ENCODE assay signal across 8 cellular contexts in the genomic region with DNA sequence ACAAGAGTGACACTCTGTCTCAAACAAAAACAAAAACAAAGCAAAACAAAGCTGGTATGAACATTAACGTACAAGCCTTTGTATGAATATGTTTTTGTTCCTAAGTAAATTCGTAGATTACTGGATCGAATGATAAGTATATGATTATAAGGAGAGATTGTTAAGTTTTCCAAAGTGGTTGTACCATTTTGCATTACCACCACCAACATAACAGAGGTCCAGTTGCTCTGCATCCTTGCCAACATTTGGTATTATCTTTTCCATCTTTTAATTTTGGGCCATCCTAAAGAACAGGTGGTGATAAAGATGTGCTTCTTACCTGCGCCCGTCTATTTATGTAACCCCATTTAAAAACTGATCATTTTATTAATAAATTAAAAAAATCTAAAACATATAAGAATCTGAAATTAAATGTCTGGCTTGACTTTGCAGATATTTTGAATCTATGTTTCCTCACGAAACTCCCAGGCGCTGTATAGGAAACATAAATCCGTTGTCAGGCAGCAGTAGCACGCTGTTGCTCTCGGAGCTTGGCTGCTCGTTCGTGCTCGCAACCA. TPM values are rescaled to one million over a fixed set of nuclear protein-coding genes. Genes with fewer than 3 reads are reported as not detected.
DNase-seq lines count a peak whose midpoint lies in the region; ATAC-seq and TF ChIP-seq lines count a peak whose summit lies in the region.

No MANE protein-coding gene starts in this region.

- H3K27me3 ChIP-seq in iPS DF 6.9 (ENCODE audit: control insufficient read depth, insufficient read depth, low read length) (no peaks in the 10 kb centered on the region), suprapubic skin (no peaks in the 10 kb centered on the region)

- TF ChIP-seq EP300 in suprapubic skin (IDR thresholded peaks at IDR 0.05): peak; percentile 3

- intact Hi-C loops in activated CD4-positive, alpha-beta T cell treated with anti-CD3 and anti-CD28 coated beads for 36 hours (cut with DNase I, micrococcal nuclease): loop anchor here (1.0 to 5.0 kb wide), 8 partner anchors 133 to 1960 kb away; partner anchors contain the start of genes AGTPBP1 (in 1 of the 2), GOLM1 (in 1 of the 2), HNRNPK (in 1 of the 2) and ISCA1 (in 1 of the 2)

- peaks cover 1% of the 10 kb centered on the region for H3K36me3 Mint-ChIP-seq in activated CD4-positive, alpha-beta T cell treated with anti-CD3 and anti-CD28 coated beads for 36 hours (ENCODE audit: low read depth)
- peaks cover 6% of the 10 kb centered on the region for H3K36me3 Mint-ChIP-seq in T-helper 17 cell (ENCODE audit: low read depth)

- H3K36me3 ChIP-seq in iPS DF 6.9 (ENCODE audit: control insufficient read depth, insufficient read depth, low read length) (peaks cover 6% of the 10 kb centered on the region; the same call in 1 of the 2 replicates), suprapubic skin (peaks cover 3% of the 10 kb centered on the region)

- no peaks in the 10 kb centered on the region for H3K4me1 ChIP-seq in iPS DF 6.9 (ENCODE audit: control insufficient read depth, insufficient read depth, low read length)
- peaks cover 30% of the 10 kb centered on the region for H3K4me1 ChIP-seq in suprapubic skin

- POLR2A ChIA-PET in activated CD4-positive, alpha-beta T cell treated with anti-CD3 and anti-CD28 coated beads for 36 hours (lab: Charles Lee): interaction anchor here (0.7 to 1.0 kb wide), 2 partner anchors 48 to 287 kb away, joined by 3 to 4 read pairs; no protein-coding TSS in a partner anchor

- H3K27me3 Mint-ChIP-seq in activated CD4-positive, alpha-beta T cell treated with anti-CD3 and anti-CD28 coated beads for 36 hours: no peaks in the 10 kb centered on the region
- H3K27me3 Mint-ChIP-seq in T-helper 17 cell: no peaks in the 10 kb centered on the region

- H3K4me3 Mint-ChIP-seq in activated CD4-positive, alpha-beta T cell treated with anti-CD3 and anti-CD28 coated beads for 36 hours: no peak overlapping the region
- peak overlapping the region; percentile 96 for H3K4me3 Mint-ChIP-seq in T-helper 17 cell

- no peak for TF ChIP-seq CTCF in suprapubic skin (IDR thresholded peaks at IDR 0.05)

- WGBS in iPS DF 6.9 (ENCODE audit: insufficient coverage, insufficient read length): 100% methylated on average over 2 of the region's 13 CpGs
- WGBS in suprapubic skin: 23% methylated on average over 13 of the region's 13 CpGs

- no peaks in the 10 kb centered on the region for H3K9me3 ChIP-seq in T-helper 17 cell (ENCODE audit: control insufficient read depth, low read length, poor library complexity, severe bottlenecking)
- H3K9me3 ChIP-seq in iPS DF 6.9 (ENCODE audit: control insufficient read depth, insufficient read depth, low read length): no peaks in the 10 kb centered on the region
- H3K9me3 ChIP-seq in suprapubic skin: no peaks in the 10 kb centered on the region

- H3K27ac Mint-ChIP-seq in activated CD4-positive, alpha-beta T cell treated with anti-CD3 and anti-CD28 coated beads for 36 hours: peak overlapping the region; percentile 95
- no peak overlapping the region for H3K27ac Mint-ChIP-seq in T-helper 17 cell

- ATAC-seq in activated CD4-positive, alpha-beta T cell treated with anti-CD3 and anti-CD28 coated beads for 36 hours: no peak
- no peak for ATAC-seq in T-helper 17 cell
- ATAC-seq in GM18909 (IDR thresholded peaks at IDR 0.05; ENCODE audit: poor library complexity, unreplicated experiment): no peak
- no peak for ATAC-seq in GM21390 (IDR thresholded peaks at IDR 0.05; ENCODE audit: unreplicated experiment)

- H3K27ac ChIP-seq in iPS DF 6.9 (ENCODE audit: low read length): no peak overlapping the region
- H3K27ac ChIP-seq in suprapubic skin: peak overlapping the region; percentile 93

- peaks cover 6% of the 10 kb centered on the region for H3K4me1 Mint-ChIP-seq in activated CD4-positive, alpha-beta T cell treated with anti-CD3 and anti-CD28 coated beads for 36 hours
- H3K4me1 Mint-ChIP-seq in T-helper 17 cell: peaks cover 15% of the 10 kb centered on the region

- peak overlapping the region; percentile 69; the same call in 1 of the 2 replicates for H3K4me3 ChIP-seq in iPS DF 6.9 (ENCODE audit: low read length)
- peak overlapping the region; percentile 93 for H3K4me3 ChIP-seq in suprapubic skin

- no peaks in the 10 kb centered on the region for H3K9me3 Mint-ChIP-seq in activated CD4-positive, alpha-beta T cell treated with anti-CD3 and anti-CD28 coated beads for 36 hours (ENCODE audit: low read depth)

- no peak for DNase-seq in activated CD4-positive, alpha-beta T cell treated with anti-CD3 and anti-CD28 coated beads for 36 hours
- no peak for DNase-seq in activated CD4-positive, alpha-beta T cell treated with anti-CD3 and anti-CD28 coated beads, Interleukin-2, amount 50 U/mL, for 4 hours
- DNase-seq in T-helper 17 cell: no peak
- no peak for DNase-seq in iPS DF 6.9 (ENCODE audit: low read depth, low spot score)
- no peak for DNase-seq in suprapubic skin (ENCODE audit: low spot score in 2 of 2)
- no peak for DNase-seq in NCI-H524 (lab: John Stamatoyannopoulos, UW)

- CTCF ChIA-PET in activated CD4-positive, alpha-beta T cell treated with anti-CD3 and anti-CD28 coated beads for 36 hours (lab: Charles Lee): no interaction called here

- peak in 1 of 2 donors; percentile 10 for TF ChIP-seq POLR2A in suprapubic skin (IDR thresholded peaks at IDR 0.05)

RNA-seq across cellular contexts. Expression of gene NAA35, which starts 0.6 kb away (rescaled TPM):
- 10 to 100 TPM; 24.9 to 25.8 TPM for total RNA-seq in activated CD4-positive, alpha-beta T cell treated with anti-CD3 and anti-CD28 coated beads for 36 hours
- total RNA-seq in T-helper 17 cell: 10 to 100 TPM; 18.8 to 22.3 TPM
- total RNA-seq in suprapubic skin: 10 to 100 TPM; 10.5 to 29.2 (median 13.2) TPM
